ENCODE assay signal across 17 cellular contexts in the genomic region with DNA sequence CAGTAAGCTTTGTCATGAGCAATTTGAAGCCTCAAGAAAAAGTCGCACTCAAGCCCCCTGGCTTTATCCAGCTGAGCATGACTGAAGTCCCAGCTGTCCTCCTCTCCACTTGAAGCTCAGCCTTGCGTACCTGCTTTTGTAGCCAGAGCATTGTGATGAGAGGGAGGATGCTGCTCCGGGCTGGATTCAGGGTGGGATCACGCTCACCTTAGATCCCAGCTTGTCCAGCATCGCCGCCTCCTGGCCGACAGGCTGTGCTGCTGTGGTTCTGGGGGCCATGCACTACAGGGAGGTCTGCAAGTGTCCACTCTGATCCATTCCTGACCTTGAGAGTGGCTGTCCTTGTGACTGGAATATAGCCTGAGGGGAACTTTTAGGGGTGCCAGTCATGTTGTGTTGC.
DNase-seq lines count a peak whose midpoint lies in the region; ATAC-seq lines count a peak whose summit lies in the region.
"Had no signal": no experiment of that assay in that cellular context is flagged by ENCODE, and none has a peak within 500 bp of the region (broad histone marks: within the 10 kb centered on the region; RNA-seq: fewer than 3 reads in every experiment).

No MANE protein-coding gene starts in this region.

- H3K79me1 ChIP-seq in trophoblast cell (ENCODE audit: low read length) = no peaks in the 10 kb centered on the region

- peaks cover 4% of the 10 kb centered on the region for H3K9me3 ChIP-seq in trophoblast cell (ENCODE audit: insufficient read depth, low read depth, low read length)
- H3K9me3 ChIP-seq: ascending aorta had no signal

- no peak overlapping the region for H4K12ac ChIP-seq in trophoblast cell (ENCODE audit: low read depth, low read length)

- no peaks in the 10 kb centered on the region for H3K27me3 ChIP-seq in trophoblast cell (ENCODE audit: insufficient read depth, low read length)
- H3K27me3 ChIP-seq: ascending aorta had no signal

- no peak overlapping the region for H3K18ac ChIP-seq in trophoblast cell (ENCODE audit: low read length)

- DNase-seq in DMS 273 (lab: John Stamatoyannopoulos, UW; ENCODE audit: unreplicated experiment) = peak; percentile 3
- DNase-seq in DMS 273 treated with DMSO at 0.1 percent for 48 hours (lab: John Stamatoyannopoulos, UW) = no peak
- DNase-seq in NCI-H524 (lab: John Stamatoyannopoulos, UW) = peak; percentile 74 to 89
- DNase-seq in ecto neural progenitor cell (ENCODE audit: low spot score) = peak; percentile 60
- DNase-seq in trophoblast cell = no peak
- no peak for DNase-seq in RPMI8226
- DNase-seq in HPDE6-E6E7 (ENCODE audit: extremely low spot score) = no peak
- DNase-seq: 8988T; activated B cell treated with CpG ODN at 0.5 μM for 24 hours; activated CD8-positive, alpha-beta memory T cell treated with anti-CD3 and anti-CD28 coated beads for 24 hours; activated effector memory CD4-positive, alpha-beta T cell treated with Interleukin-2 at 50 U/mL for 16 hours; CD4-positive, CD25-positive, alpha-beta regulatory T cell; hypothalamus; naive B cell; substantia nigra had no signal

- no peak overlapping the region for H3K4me2 ChIP-seq in trophoblast cell (ENCODE audit: low read length)

- no peak overlapping the region for H3K9ac ChIP-seq in trophoblast cell (ENCODE audit: low read length)

- no CpG with 5 or more reads among the region's 7 CpGs for WGBS in trophoblast cell (ENCODE audit: extremely low coverage, insufficient coverage, insufficient read length)

- H3K23ac ChIP-seq in trophoblast cell (ENCODE audit: low read length) = peak overlapping the region; percentile 60

- no peak for ATAC-seq in HG03354 (IDR thresholded peaks at IDR 0.05; ENCODE audit: poor library complexity, severe bottlenecking, unreplicated experiment)

- H3K27ac ChIP-seq in trophoblast cell (ENCODE audit: low read depth, low read length) = no peak overlapping the region
- H3K27ac ChIP-seq: ascending aorta had no signal

- H4K8ac ChIP-seq in trophoblast cell (ENCODE audit: low read depth, low read length) = no peak overlapping the region

- no peak overlapping the region for H3K4me3 ChIP-seq in trophoblast cell (ENCODE audit: low read depth, low read length)
- H3K4me3 ChIP-seq: ascending aorta had no signal

- no peak overlapping the region for H2BK12ac ChIP-seq in trophoblast cell (ENCODE audit: low read length)

- no peak overlapping the region for H2AK5ac ChIP-seq in trophoblast cell (ENCODE audit: low read length)

- no peaks in the 10 kb centered on the region for H3K4me1 ChIP-seq in trophoblast cell (ENCODE audit: control insufficient read depth in 1 of 2, insufficient read depth in 2 of 2, low read length in 2 of 2)
- H3K4me1 ChIP-seq: ascending aorta had no signal

- H4K91ac ChIP-seq in trophoblast cell (ENCODE audit: low read depth, low read length) = no peak overlapping the region

- no peak overlapping the region for H3K4ac ChIP-seq in trophoblast cell (ENCODE audit: low read depth, low read length)

- no peak overlapping the region for H2BK120ac ChIP-seq in trophoblast cell (ENCODE audit: insufficient read depth, low read length, poor library complexity)

- no peak overlapping the region for H3K14ac ChIP-seq in trophoblast cell (ENCODE audit: low read length)

- no peak overlapping the region for H2AFZ ChIP-seq in trophoblast cell (ENCODE audit: insufficient read depth, low read length, poor library complexity)

- no peaks in the 10 kb centered on the region for H3K79me2 ChIP-seq in trophoblast cell (ENCODE audit: control insufficient read depth, insufficient read depth, low read length, poor library complexity)

- H2BK5ac ChIP-seq in trophoblast cell (ENCODE audit: low read depth, low read length, poor library complexity) = no peak overlapping the region

- no peaks in the 10 kb centered on the region for H3K36me3 ChIP-seq in trophoblast cell (ENCODE audit: control insufficient read depth in 1 of 2, insufficient read depth in 2 of 2, low read length in 2 of 2)
- H3K36me3 ChIP-seq: ascending aorta had no signal

Comparison
In these comparisons a context has a peak if more than half of its experiments do, and no peak if none do; other contexts are left out.
1. DNase-seq: peak in DMS 273 (single experiment), NCI-H524 (2 of 2) and ecto neural progenitor cell (single experiment); none in DMS 273 treated with DMSO at 0.1 percent for 48 hours (single experiment), trophoblast cell (0 of 2), RPMI8226 (single experiment) and HPDE6-E6E7 (single experiment).